16 cellular contexts compared by ENCODE assay signal in genomic region chr13:79450110-79450509, GRCh38. TPM values are rescaled to one million over a fixed set of nuclear protein-coding genes. Genes with fewer than 3 reads are reported as not detected.
DNase-seq lines count a peak whose midpoint lies in the region; ATAC-seq and TF ChIP-seq lines count a peak whose summit lies in the region.
"Had no signal": no experiment of that assay in that cellular context is flagged by ENCODE, and none has a peak within 500 bp of the region (broad histone marks: within the 10 kb centered on the region; RNA-seq: fewer than 3 reads in every experiment).

No MANE protein-coding gene starts in this region.

- ATAC-seq in Right ventricle myocardium inferior, result no peak
- ATAC-seq: GM23338, PC-3 had no signal

- no peaks in the 10 kb centered on the region for H3K27me3 Mint-ChIP-seq in activated naive CD8-positive, alpha-beta T cell
- peaks cover 4% of the 10 kb centered on the region for H3K27me3 Mint-ChIP-seq in activated naive CD8-positive, alpha-beta T cell treated with anti-CD3 and anti-CD28 coated beads for 36 hours
- H3K27me3 Mint-ChIP-seq in stimulated activated naive CD8-positive, alpha-beta T cell treated with anti-CD3 and anti-CD28 coated beads, Interleukin-15, Interleukin-2, amounts not matched to agents 100 ng/mL and 50 ng/mL, for 24 hours, result no peaks in the 10 kb centered on the region
- peaks cover 18% of the 10 kb centered on the region for H3K27me3 Mint-ChIP-seq in osteocyte (ENCODE audit: unreplicated experiment)

- H3K27ac Mint-ChIP-seq in activated naive CD8-positive, alpha-beta T cell, result peak overlapping the region; percentile 64
- no peak overlapping the region for H3K27ac Mint-ChIP-seq in activated naive CD8-positive, alpha-beta T cell treated with anti-CD3 and anti-CD28 coated beads for 36 hours
- H3K27ac Mint-ChIP-seq in stimulated activated naive CD8-positive, alpha-beta T cell treated with anti-CD3 and anti-CD28 coated beads, Interleukin-15, Interleukin-2, amounts not matched to agents 100 ng/mL and 50 ng/mL, for 24 hours, result peak overlapping the region; percentile 37
- no peak overlapping the region for H3K27ac Mint-ChIP-seq in osteocyte (ENCODE audit: unreplicated experiment)
- H3K27ac Mint-ChIP-seq: GM23338 had no signal

- intact Hi-C loops in Right ventricle myocardium inferior (cut with DNase I), result no loop called here

- peaks cover 84% of the 10 kb centered on the region for H3K4me1 Mint-ChIP-seq in activated naive CD8-positive, alpha-beta T cell (ENCODE audit: low read depth)
- H3K4me1 Mint-ChIP-seq in activated naive CD8-positive, alpha-beta T cell treated with anti-CD3 and anti-CD28 coated beads for 36 hours, result peaks cover 62% of the 10 kb centered on the region
- peaks cover 90% of the 10 kb centered on the region for H3K4me1 Mint-ChIP-seq in stimulated activated naive CD8-positive, alpha-beta T cell treated with anti-CD3 and anti-CD28 coated beads, Interleukin-15, Interleukin-2, amounts not matched to agents 100 ng/mL and 50 ng/mL, for 24 hours (ENCODE audit: low read depth)
- peaks cover 6% of the 10 kb centered on the region for H3K4me1 Mint-ChIP-seq in osteocyte (ENCODE audit: unreplicated experiment)

- H3K36me3 Mint-ChIP-seq in activated naive CD8-positive, alpha-beta T cell, result no peaks in the 10 kb centered on the region
- peaks cover 1% of the 10 kb centered on the region for H3K36me3 Mint-ChIP-seq in activated naive CD8-positive, alpha-beta T cell treated with anti-CD3 and anti-CD28 coated beads for 36 hours
- no peaks in the 10 kb centered on the region for H3K36me3 Mint-ChIP-seq in stimulated activated naive CD8-positive, alpha-beta T cell treated with anti-CD3 and anti-CD28 coated beads, Interleukin-15, Interleukin-2, amounts not matched to agents 100 ng/mL and 50 ng/mL, for 24 hours (ENCODE audit: low read depth)
- no peaks in the 10 kb centered on the region for H3K36me3 Mint-ChIP-seq in osteocyte (ENCODE audit: unreplicated experiment)

- peak overlapping the region; percentile 14 for H3K4me3 Mint-ChIP-seq in activated naive CD8-positive, alpha-beta T cell
- H3K4me3 Mint-ChIP-seq in activated naive CD8-positive, alpha-beta T cell treated with anti-CD3 and anti-CD28 coated beads for 36 hours, result no peak overlapping the region
- peak overlapping the region; percentile 23 for H3K4me3 Mint-ChIP-seq in stimulated activated naive CD8-positive, alpha-beta T cell treated with anti-CD3 and anti-CD28 coated beads, Interleukin-15, Interleukin-2, amounts not matched to agents 100 ng/mL and 50 ng/mL, for 24 hours
- no peak overlapping the region for H3K4me3 Mint-ChIP-seq in osteocyte (ENCODE audit: unreplicated experiment)
- H3K4me3 Mint-ChIP-seq: GM23338 had no signal

- H3K9me3 Mint-ChIP-seq in activated naive CD8-positive, alpha-beta T cell (ENCODE audit: low read depth), result peaks cover 6% of the 10 kb centered on the region
- peaks cover 2% of the 10 kb centered on the region for H3K9me3 Mint-ChIP-seq in activated naive CD8-positive, alpha-beta T cell treated with anti-CD3 and anti-CD28 coated beads for 36 hours
- no peaks in the 10 kb centered on the region for H3K9me3 Mint-ChIP-seq in stimulated activated naive CD8-positive, alpha-beta T cell treated with anti-CD3 and anti-CD28 coated beads, Interleukin-15, Interleukin-2, amounts not matched to agents 100 ng/mL and 50 ng/mL, for 24 hours
- no peaks in the 10 kb centered on the region for H3K9me3 Mint-ChIP-seq in osteocyte (ENCODE audit: unreplicated experiment)
- H3K9me3 Mint-ChIP-seq: GM23338 had no signal

- DNase-seq in activated CD4-positive, alpha-beta T cell treated with anti-CD3 and anti-CD28 coated beads for 48 hours, result peak; percentile 56
- DNase-seq in activated CD4-positive, alpha-beta T cell treated with anti-CD3 and anti-CD28 coated beads, Interleukin-2, amount 50 U/mL, for 4 hours, result no peak
- DNase-seq in activated naive CD8-positive, alpha-beta T cell treated with anti-CD3 and anti-CD28 coated beads for 36 hours, result no peak
- DNase-seq in stimulated activated CD4-positive, alpha-beta T cell treated with anti-CD3 and anti-CD28 coated beads, Interleukin-15, amount 100 ng/mL, for 24 hours, result peak; percentile 55
- no peak for DNase-seq in osteocyte (ENCODE audit: extremely low spot score, unreplicated experiment)
- DNase-seq in Right ventricle myocardium inferior (ENCODE audit: missing footprints), result no peak
- DNase-seq: C1 segment of cervical spinal cord, EL, KBM-7, NCI-H1092, NCI-H1694 treated with DMSO at 0.1 percent for 48 hours, NCI-H446, PC-3 had no signal

- TF ChIP-seq CTCF in osteocyte (IDR thresholded peaks at IDR 0.05), result no peak

RNA-seq across cellular contexts. Expression of gene NDFIP2, which starts 30.8 kb away (rescaled TPM):
- 10 to 100 TPM; 47.6 to 48.8 TPM for total RNA-seq in activated naive CD8-positive, alpha-beta T cell treated with anti-CD3 and anti-CD28 coated beads for 36 hours
- total RNA-seq in osteocyte (30.0 and 30.6 TPM in 2 replicates), Right ventricle myocardium inferior (36.4 TPM)

RNA-seq across cellular contexts. Expression of gene RBM26, which starts 44.1 kb away (rescaled TPM):
- total RNA-seq in activated naive CD8-positive, alpha-beta T cell treated with anti-CD3 and anti-CD28 coated beads for 36 hours, result 10 to 100 TPM; 60.0 to 60.7 TPM
- total RNA-seq in osteocyte (37.5 and 38.3 TPM in 2 replicates), Right ventricle myocardium inferior (19.2 TPM)

Comparison
In these comparisons a context has a peak if more than half of its experiments do, and no peak if none do; other contexts are left out.
1. DNase-seq: peak in activated CD4-positive, alpha-beta T cell treated with anti-CD3 and anti-CD28 coated beads for 48 hours (single experiment) and stimulated activated CD4-positive, alpha-beta T cell treated with anti-CD3 and anti-CD28 coated beads, Interleukin-15, amount 100 ng/mL, for 24 hours (single experiment); none in activated CD4-positive, alpha-beta T cell treated with anti-CD3 and anti-CD28 coated beads, Interleukin-2, amount 50 U/mL, for 4 hours (0 of 2), activated naive CD8-positive, alpha-beta T cell treated with anti-CD3 and anti-CD28 coated beads for 36 hours (single experiment), osteocyte (single experiment) and Right ventricle myocardium inferior (single experiment).
2. H3K27ac Mint-ChIP-seq: peak in activated naive CD8-positive, alpha-beta T cell (single experiment) and stimulated activated naive CD8-positive, alpha-beta T cell treated with anti-CD3 and anti-CD28 coated beads, Interleukin-15, Interleukin-2, amounts not matched to agents 100 ng/mL and 50 ng/mL, for 24 hours (single experiment); none in activated naive CD8-positive, alpha-beta T cell treated with anti-CD3 and anti-CD28 coated beads for 36 hours (single experiment) and osteocyte (single experiment).
3. H3K4me3 Mint-ChIP-seq: peak in activated naive CD8-positive, alpha-beta T cell (single experiment) and stimulated activated naive CD8-positive, alpha-beta T cell treated with anti-CD3 and anti-CD28 coated beads, Interleukin-15, Interleukin-2, amounts not matched to agents 100 ng/mL and 50 ng/mL, for 24 hours (single experiment); none in activated naive CD8-positive, alpha-beta T cell treated with anti-CD3 and anti-CD28 coated beads for 36 hours (single experiment) and osteocyte (single experiment).